ENCODE assay signal across 2 cellular contexts in genomic region chr2:64867253-64867996, GRCh38.
TF ChIP-seq lines count a peak whose summit lies in the region.

No MANE protein-coding gene starts in this region.

TF ChIP-seq in A549, 52 proteins besides CTCF, POLR2A, EP300 and RAD21 (continued from another document):
- TF ChIP-seq, protein P1, sequence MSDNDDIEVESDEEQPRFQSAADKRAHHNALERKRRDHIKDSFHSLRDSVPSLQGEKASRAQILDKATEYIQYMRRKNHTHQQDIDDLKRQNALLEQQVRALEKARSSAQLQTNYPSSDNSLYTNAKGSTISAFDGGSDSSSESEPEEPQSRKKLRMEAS (IDR thresholded peaks at IDR 0.05): 0 out of 2 replicates have a peak, but pooled peaks have one; percentile 3

TF ChIP-seq in IMR-90, 13 proteins besides CTCF, POLR2A, EP300 and RAD21 (continued from another document):
- no peak for TF ChIP-seq USF2 (IDR thresholded peaks at IDR 0.05; ENCODE audit: low read depth, low read length)
